ENCODE assay signal across 34 cellular contexts in the genomic region with DNA sequence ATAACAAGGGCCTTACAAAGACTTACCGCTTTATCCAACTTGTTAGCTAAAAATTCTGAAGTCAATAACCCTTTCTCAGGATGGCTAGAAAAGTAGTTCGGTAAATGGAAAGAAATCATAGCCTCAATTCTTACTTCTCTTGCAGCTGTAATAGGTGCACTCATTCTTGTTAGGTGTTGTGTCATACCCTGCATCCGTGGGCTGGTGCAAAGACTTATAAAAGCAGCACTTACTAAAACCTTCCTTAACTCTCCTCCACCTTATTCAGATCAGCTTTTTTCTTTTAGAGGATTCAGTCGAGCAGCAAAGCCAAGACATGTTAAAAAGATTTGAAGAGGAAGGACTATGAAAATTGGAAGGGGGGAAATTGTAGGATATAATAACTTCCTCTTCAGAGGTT.
"Had no signal": no experiment of that assay in that cellular context is flagged by ENCODE, and none has a peak within 500 bp of the region (broad histone marks: within the 10 kb centered on the region; RNA-seq: fewer than 3 reads in every experiment).

No MANE protein-coding gene starts in this region.

- H3K4me3 ChIP-seq: MG63 had no signal

- H3K36me3 ChIP-seq: MG63 had no signal

- DNase-seq: Karpas-422, Kasumi-1, KG1, MG63, MM.1S, MV-4-11, NCI-H1048, NCI-H1092, NCI-H1092 treated with DMSO at 0.1 percent for 48 hours, NCI-H1105, NCI-H1105 treated with DMSO at 0.1 percent for 48 hours, NCI-H1417, NCI-H1417 treated with DMSO at 0.1 percent for 48 hours, NCI-H1436, NCI-H1436 treated with DMSO at 0.1 percent for 48 hours, NCI-H146, NCI-H1694, NCI-H1694 treated with DMSO at 0.1 percent for 48 hours, NCI-H187, NCI-H187 treated with DMSO at 0.1 percent for 48 hours, NCI-H1930, NCI-H2029, NCI-H2029 treated with DMSO at 0.1 percent for 48 hours, NCI-H2081, NCI-H2107, NCI-H2171, NCI-H2171 treated with DMSO at 0.1 percent for 48 hours, NCI-H2227 treated with DMSO at 0.1 percent for 48 hours, NCI-H226, NCI-H345, NCI-H446, NCI-H446 treated with DMSO at 0.1 percent for 48 hours, NCI-H510A had no signal

- H3K9me3 ChIP-seq: MG63 had no signal

- H3K27me3 ChIP-seq: MG63 had no signal

- H3K27ac ChIP-seq: KMS-11 had no signal

- H3K4me2 ChIP-seq: KMS-11 had no signal
